Comparison of ENCODE assay signal across 8 cellular contexts in the genomic region with DNA sequence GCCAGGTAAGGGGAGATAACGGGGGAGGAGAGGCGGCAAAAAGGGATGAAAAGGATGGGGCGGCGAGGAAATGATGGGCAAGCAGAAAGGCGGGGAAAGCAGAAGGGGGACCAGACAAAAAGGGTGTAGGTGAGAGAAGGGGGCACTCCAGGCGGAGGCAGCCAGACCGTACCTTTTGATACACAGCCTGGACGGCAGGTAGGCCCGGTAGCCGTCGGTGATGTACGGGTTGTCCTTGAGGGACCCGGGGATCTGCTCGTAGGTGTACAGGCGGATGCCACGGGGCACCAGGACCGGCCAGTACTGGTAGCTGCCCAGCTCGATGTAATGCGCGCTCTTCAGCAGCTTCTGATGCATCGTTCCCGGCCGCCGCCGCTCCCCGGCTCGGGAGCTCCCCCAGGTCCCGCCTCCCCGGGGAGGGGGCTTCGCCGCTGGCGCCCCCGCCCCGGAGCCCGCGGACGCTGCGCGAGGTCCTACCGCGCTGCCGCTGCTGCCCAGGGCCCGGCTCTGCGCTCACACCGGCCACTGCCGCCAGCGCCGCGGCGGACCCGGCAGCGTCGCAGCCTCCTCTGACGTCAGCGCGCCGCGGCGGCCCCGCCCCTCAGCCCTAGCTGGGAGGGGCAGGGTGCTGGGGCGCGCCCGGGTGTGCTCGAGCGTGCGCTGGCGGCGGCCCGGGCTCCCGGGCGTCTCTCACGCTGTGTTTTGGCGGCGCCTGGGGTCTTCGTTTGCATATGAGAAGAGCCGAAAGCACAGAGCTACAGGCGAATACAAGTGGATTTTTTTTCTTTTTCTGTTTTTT. TPM values are rescaled to one million over a fixed set of nuclear protein-coding genes. Genes with fewer than 3 reads are reported as not detected.
DNase-seq lines count a peak whose midpoint lies in the region; ATAC-seq, FAIRE-seq and TF ChIP-seq lines count a peak whose summit lies in the region.

TSS of gene PAQR3 (minus strand) at position 571 of the 799 bp plus-strand sequence. CDS start at position 357, 214 bp downstream.

- DNase-seq in AG09319 (ENCODE audit: extremely low read depth, low read depth) (peak; percentile 37), NCI-H2227 treated with DMSO at 0.1 percent for 48 hours (lab: John Stamatoyannopoulos, UW) (peak; percentile 61), kidney (peak; percentile 95)
- DNase-seq in activated CD4-positive, CD25-positive, alpha-beta regulatory T cell treated with anti-CD3 and anti-CD28 coated beads, Interleukin-2, amount 50 U/mL, for 16 hours (ENCODE audit: low read depth, low spot score): peak; percentile 70
- DNase-seq in central memory CD8-positive, alpha-beta T cell (ENCODE audit: low spot score in 2 of 2): peak; percentile 70 to 73
- peak; percentile 89 for DNase-seq in stimulated activated CD4-positive, alpha-beta T cell treated with anti-CD3 and anti-CD28 coated beads, Interleukin-15, amount 100 ng/mL, for 24 hours

- peaks cover 42% of the 10 kb centered on the region for H3K4me1 Mint-ChIP-seq in central memory CD8-positive, alpha-beta T cell

- no peak for FAIRE-seq in kidney (lab: Jason Lieb, UNC)

- peak within 1 kb of the TSS in 1 of 2 donors; percentile 14 for H3K27ac ChIP-seq in kidney (ENCODE audit: low read depth in 2 of 2, low read length in 2 of 2)

- H3K4me1 ChIP-seq in kidney (ENCODE audit: control insufficient read depth in 1 of 2, insufficient read depth in 1 of 2, low read depth in 1 of 2, low read length in 2 of 2): peaks cover 0 to 2% of the 10 kb centered on the region in 2 donors

- H3K4me3 ChIP-seq in kidney (ENCODE audit: low read length in 2 of 2): peak within 1 kb of the TSS; percentile 83 to 89

- no peaks in the 10 kb centered on the region for H3K36me3 ChIP-seq in kidney (ENCODE audit: control insufficient read depth in 1 of 2, insufficient read depth in 2 of 2, low read length in 2 of 2)

- no peaks in the 10 kb centered on the region for H3K9me3 Mint-ChIP-seq in central memory CD8-positive, alpha-beta T cell

- ATAC-seq in GM18909 (IDR thresholded peaks at IDR 0.05; ENCODE audit: poor library complexity, unreplicated experiment) (peak; percentile 99), HG03139 (IDR thresholded peaks at IDR 0.05; ENCODE audit: unreplicated experiment) (peak; percentile 97)
- ATAC-seq in central memory CD8-positive, alpha-beta T cell (replicated peaks; ENCODE audit: extremely low read depth, poor library complexity, severe bottlenecking): peak; percentile 96

- H3K9me3 ChIP-seq in kidney (ENCODE audit: control insufficient read depth in 1 of 2, low read length in 2 of 2): no peaks in the 10 kb centered on the region

- peak within 1 kb of the TSS; percentile 95 for H3K27ac Mint-ChIP-seq in central memory CD8-positive, alpha-beta T cell (ENCODE audit: low read depth)

- H3K4me3 Mint-ChIP-seq in central memory CD8-positive, alpha-beta T cell: peak within 1 kb of the TSS; percentile 94

- H3K27me3 Mint-ChIP-seq in central memory CD8-positive, alpha-beta T cell: peaks cover 25% of the 10 kb centered on the region

- TF ChIP-seq CTCF in AG09319 (IDR thresholded peaks at IDR 0.05; ENCODE audit: low read depth, low read length) (no peak), kidney (IDR thresholded peaks at IDR 0.05; ENCODE audit: borderline replicate concordance, extremely low read depth, insufficient read depth) (no peak)

- H3K9ac ChIP-seq in kidney (ENCODE audit: low read length in 2 of 2): peak within 1 kb of the TSS; percentile 61 to 72

- intact Hi-C loops in kidney (cut with DNase I): no loop called here

- peaks cover 4% of the 10 kb centered on the region for H3K36me3 Mint-ChIP-seq in central memory CD8-positive, alpha-beta T cell (ENCODE audit: insufficient read depth)

RNA-seq across cellular contexts. Expression of gene PAQR3, which starts in this region (rescaled TPM):
- total RNA-seq in kidney: 11.4 TPM
- 4.9 TPM for polyA plus RNA-seq in kidney (ENCODE audit: insufficient read depth, low read depth, low replicate concordance)

Comparison
In these comparisons a context has a peak if more than half of its experiments do, and no peak if none do; other contexts are left out.
1. DNase-seq: peak in every context shown above with its lines; median percentile 95 in kidney; 89 in stimulated activated CD4-positive, alpha-beta T cell treated with anti-CD3 and anti-CD28 coated beads, Interleukin-15, amount 100 ng/mL, for 24 hours; 72 in central memory CD8-positive, alpha-beta T cell; 70 in activated CD4-positive, CD25-positive, alpha-beta regulatory T cell treated with anti-CD3 and anti-CD28 coated beads, Interleukin-2, amount 50 U/mL, for 16 hours; 61 in NCI-H2227 treated with DMSO at 0.1 percent for 48 hours; 37 in AG09319.